In genomic region chr11:44268807-44269080, GRCh38 we compare ENCODE assay signal across 20 cellular contexts. TPM values are rescaled to one million over a fixed set of nuclear protein-coding genes. Genes with fewer than 3 reads are reported as not detected.
A peak's percentile ranks its signal among the peaks of the same experiment; 100 is the strongest.
DNase-seq lines count a peak whose midpoint lies in the region; ATAC-seq and TF ChIP-seq lines count a peak whose summit lies in the region.
"Had no signal": no experiment of that assay in that cellular context is flagged by ENCODE, and none has a peak within 500 bp of the region (broad histone marks: within the 10 kb centered on the region; RNA-seq: fewer than 3 reads in every experiment).

No MANE protein-coding gene starts in this region.

- H3K4me1 ChIP-seq in SJSA1 (replicated peaks) (peaks cover 45% of the 10 kb centered on the region), neuronal stem cell (ENCODE audit: control insufficient read depth in 2 of 2, insufficient read depth in 1 of 2, low read depth in 1 of 2, low read length in 2 of 2) (peaks cover 9 to 14% of the 10 kb centered on the region in 2 donors), upper lobe of right lung (no peaks in the 10 kb centered on the region)
- H3K4me1 ChIP-seq: A549 had no signal

- no peaks in the 10 kb centered on the region for H3K36me3 Mint-ChIP-seq in natural killer cell treated with Interleukin-12 subunit alpha and Interleukin-12 subunit beta and Interleukin-15 and Interleukin-18, amount 100 ng/mL, for 72 hours
- H3K36me3 Mint-ChIP-seq in natural killer cell = no peaks in the 10 kb centered on the region
- H3K36me3 Mint-ChIP-seq in activated CD4-positive, alpha-beta T cell treated with anti-CD3 and anti-CD28 coated beads, Interleukin-2, amount 10 ng/mL, durations not matched to agents 24 days and 14 days (ENCODE audit: low read depth) = no peaks in the 10 kb centered on the region
- H3K36me3 Mint-ChIP-seq: CD4-positive, alpha-beta memory T cell had no signal

- no peak for ATAC-seq in natural killer cell treated with Interleukin-12 subunit alpha and Interleukin-12 subunit beta and Interleukin-15 and Interleukin-18, amount 100 ng/mL, for 72 hours
- ATAC-seq in natural killer cell = no peak
- no peak for ATAC-seq in upper lobe of right lung
- ATAC-seq in GM18505 (IDR thresholded peaks at IDR 0.05; ENCODE audit: unreplicated experiment) = no peak
- ATAC-seq: A549 had no signal

- H2BK12ac ChIP-seq in neuronal stem cell (ENCODE audit: low read length) = peak overlapping the region; percentile 60

- H3K27me3 ChIP-seq in SJSA1 (replicated peaks) (no peaks in the 10 kb centered on the region), neuronal stem cell (ENCODE audit: control insufficient read depth in 3 of 3, insufficient read depth in 3 of 3, low read depth in 1 of 3, low read length in 3 of 3) (peaks cover 0 to 5% (median 0%) of the 10 kb centered on the region in 3 experiments), upper lobe of right lung (no peaks in the 10 kb centered on the region)

- intact Hi-C loops in natural killer cell (cut with micrococcal nuclease) (no loop called here), upper lobe of right lung (cut with DNase I) (no loop called here)
- intact Hi-C loops in activated CD4-positive, alpha-beta T cell treated with anti-CD3 and anti-CD28 coated beads, Interleukin-2, amount 10 ng/mL, durations not matched to agents 24 days and 14 days (cut with micrococcal nuclease) = no loop called here

- no peaks in the 10 kb centered on the region for H3K9me3 Mint-ChIP-seq in natural killer cell treated with Interleukin-12 subunit alpha and Interleukin-12 subunit beta and Interleukin-15 and Interleukin-18, amount 100 ng/mL, for 72 hours
- H3K9me3 Mint-ChIP-seq in natural killer cell = no peaks in the 10 kb centered on the region
- H3K9me3 Mint-ChIP-seq in activated CD4-positive, alpha-beta T cell treated with anti-CD3 and anti-CD28 coated beads, Interleukin-2, amount 10 ng/mL, durations not matched to agents 24 days and 14 days = no peaks in the 10 kb centered on the region
- H3K9me3 Mint-ChIP-seq: CD4-positive, alpha-beta memory T cell had no signal

- H2AFZ ChIP-seq in neuronal stem cell (ENCODE audit: low read length) = no peak overlapping the region
- H2AFZ ChIP-seq: GM23248 had no signal

- H3K36me3 ChIP-seq in SJSA1 (peaks cover 88% of the 10 kb centered on the region), neuronal stem cell (replicated peaks in 1 of 2; ENCODE audit: control insufficient read depth in 2 of 2, insufficient read depth in 2 of 2, low read length in 2 of 2) (no peaks in the 10 kb centered on the region), upper lobe of right lung (no peaks in the 10 kb centered on the region)

- no peaks in the 10 kb centered on the region for H3K4me1 Mint-ChIP-seq in natural killer cell treated with Interleukin-12 subunit alpha and Interleukin-12 subunit beta and Interleukin-15 and Interleukin-18, amount 100 ng/mL, for 72 hours (ENCODE audit: low read depth in 2 of 2)
- peaks cover 0 to 5% of the 10 kb centered on the region in 2 donors for H3K4me1 Mint-ChIP-seq in natural killer cell
- peaks cover 3% of the 10 kb centered on the region for H3K4me1 Mint-ChIP-seq in activated CD4-positive, alpha-beta T cell treated with anti-CD3 and anti-CD28 coated beads, Interleukin-2, amount 10 ng/mL, durations not matched to agents 24 days and 14 days
- H3K4me1 Mint-ChIP-seq: CD4-positive, alpha-beta memory T cell had no signal

- no CpG with 5 or more reads among the region's 3 CpGs for WGBS in neuronal stem cell (ENCODE audit: extremely low coverage in 2 of 2, insufficient read length in 2 of 2, insufficient replicate concordance in 1 of 2), 2 donors

- no peak overlapping the region for H2BK15ac ChIP-seq in neuronal stem cell (ENCODE audit: low read length)

- H3K9ac ChIP-seq in neuronal stem cell (ENCODE audit: low read depth, low read length, poor library complexity) = peak overlapping the region; percentile 71
- H3K9ac ChIP-seq: GM23248 had no signal

- H3K4ac ChIP-seq in neuronal stem cell (ENCODE audit: low read length) = no peak overlapping the region

- no peak overlapping the region for H3K4me3 ChIP-seq in SJSA1
- no peak overlapping the region for H3K4me3 ChIP-seq in neuronal stem cell (ENCODE audit: low read length in 2 of 2)
- H3K4me3 ChIP-seq in upper lobe of right lung = no peak overlapping the region
- H3K4me3 ChIP-seq: A549, GM23248 had no signal

- H2BK5ac ChIP-seq in neuronal stem cell (ENCODE audit: low read length) = no peak overlapping the region

- no peaks in the 10 kb centered on the region for H3K79me1 ChIP-seq in neuronal stem cell (ENCODE audit: low read depth, low read length)

- no peak overlapping the region for H4K8ac ChIP-seq in neuronal stem cell (ENCODE audit: low read depth, low read length)

- no peak overlapping the region for H3K4me2 ChIP-seq in neuronal stem cell (ENCODE audit: insufficient read depth, low read length, poor library complexity, severe bottlenecking)
- H3K4me2 ChIP-seq: A549 had no signal

- peak overlapping the region; percentile 53 for H2AK5ac ChIP-seq in neuronal stem cell (ENCODE audit: low read depth, low read length)

- no peak overlapping the region for H3K4me3 Mint-ChIP-seq in natural killer cell treated with Interleukin-12 subunit alpha and Interleukin-12 subunit beta and Interleukin-15 and Interleukin-18, amount 100 ng/mL, for 72 hours
- no peak overlapping the region for H3K4me3 Mint-ChIP-seq in natural killer cell
- no peak overlapping the region for H3K4me3 Mint-ChIP-seq in activated CD4-positive, alpha-beta T cell treated with anti-CD3 and anti-CD28 coated beads, Interleukin-2, amount 10 ng/mL, durations not matched to agents 24 days and 14 days
- H3K4me3 Mint-ChIP-seq: CD4-positive, alpha-beta memory T cell had no signal

- no peak overlapping the region for H2BK120ac ChIP-seq in neuronal stem cell (ENCODE audit: low read depth, low read length)

- no peak overlapping the region for H3K27ac Mint-ChIP-seq in natural killer cell treated with Interleukin-12 subunit alpha and Interleukin-12 subunit beta and Interleukin-15 and Interleukin-18, amount 100 ng/mL, for 72 hours
- H3K27ac Mint-ChIP-seq in natural killer cell = no peak overlapping the region
- no peak overlapping the region for H3K27ac Mint-ChIP-seq in activated CD4-positive, alpha-beta T cell treated with anti-CD3 and anti-CD28 coated beads, Interleukin-2, amount 10 ng/mL, durations not matched to agents 24 days and 14 days
- H3K27ac Mint-ChIP-seq: CD4-positive, alpha-beta memory T cell had no signal

- H3K27me3 Mint-ChIP-seq in natural killer cell treated with Interleukin-12 subunit alpha and Interleukin-12 subunit beta and Interleukin-15 and Interleukin-18, amount 100 ng/mL, for 72 hours = peaks cover 0 to 2% of the 10 kb centered on the region in 2 donors
- H3K27me3 Mint-ChIP-seq in natural killer cell (ENCODE audit: low read depth in 2 of 2) = peaks cover 0 to 3% of the 10 kb centered on the region in 2 donors
- peaks cover 3% of the 10 kb centered on the region for H3K27me3 Mint-ChIP-seq in activated CD4-positive, alpha-beta T cell treated with anti-CD3 and anti-CD28 coated beads, Interleukin-2, amount 10 ng/mL, durations not matched to agents 24 days and 14 days

- no peak overlapping the region for H3K23ac ChIP-seq in neuronal stem cell (ENCODE audit: low read depth, low read length, poor library complexity)

- H3K9me3 ChIP-seq in SJSA1 (replicated peaks) = no peaks in the 10 kb centered on the region
- H3K9me3 ChIP-seq in neuronal stem cell (replicated peaks in 1 of 2; ENCODE audit: control insufficient read depth in 2 of 2, insufficient read depth in 1 of 2, low read depth in 1 of 2, low read length in 2 of 2) = no peaks in the 10 kb centered on the region
- H3K9me3 ChIP-seq in upper lobe of right lung = no peaks in the 10 kb centered on the region
- H3K9me3 ChIP-seq: A549 had no signal

- TF ChIP-seq CTCF in natural killer cell (IDR thresholded peaks at IDR 0.05) (no peak), upper lobe of right lung (IDR thresholded peaks at IDR 0.05) (no peak)

- peak overlapping the region; percentile 84; the same call in 1 of the 2 replicates for H3K27ac ChIP-seq in SJSA1
- no peak overlapping the region for H3K27ac ChIP-seq in neuronal stem cell (replicated peaks; ENCODE audit: low read length)
- H3K27ac ChIP-seq in upper lobe of right lung = no peak overlapping the region
- H3K27ac ChIP-seq: A549, GM23248 had no signal

- DNase-seq in natural killer cell treated with Interleukin-12 subunit alpha and Interleukin-12 subunit beta and Interleukin-15 and Interleukin-18, amount 100 ng/mL, for 72 hours (ENCODE audit: low spot score) = peak; percentile 1
- DNase-seq in natural killer cell = no peak
- DNase-seq in SJSA1 (ENCODE audit: low read depth in 1 of 2, low spot score in 2 of 2) = no peak
- DNase-seq in neuronal stem cell (ENCODE audit: low spot score) = no peak
- DNase-seq in upper lobe of right lung = peak; percentile 34
- no peak for DNase-seq in NCI-H82 treated with DMSO at 0.1 percent for 48 hours (lab: John Stamatoyannopoulos, UW; ENCODE audit: unreplicated experiment)
- DNase-seq in activated CD4-positive, alpha-beta T cell treated with anti-CD3 and anti-CD28 coated beads, Interleukin-2, amount 10 ng/mL, durations not matched to agents 24 days and 14 days = no peak
- DNase-seq: C1 segment of cervical spinal cord; Calu3; CD4-positive, alpha-beta memory T cell; COR-L47; DMS53; DMS79 treated with DMSO at 0.1 percent for 48 hours; GF-D8; GM23248; HCEC 1CT had no signal

- no peak overlapping the region for H3K18ac ChIP-seq in neuronal stem cell (ENCODE audit: low read length)

- TF ChIP-seq POLR2A in GM18505 (IDR thresholded peaks at IDR 0.05; ENCODE audit: borderline replicate concordance, extremely low read depth, insufficient read depth, insufficient read length) = no peak

- H4K91ac ChIP-seq in neuronal stem cell (ENCODE audit: low read depth, low read length, poor library complexity) = no peak overlapping the region

- H3K14ac ChIP-seq in neuronal stem cell (ENCODE audit: low read length) = no peak overlapping the region

RNA-seq across cellular contexts. Expression of gene ALX4, which starts 41.2 kb away (rescaled TPM):
- total RNA-seq in natural killer cell treated with Interleukin-12 subunit alpha and Interleukin-12 subunit beta and Interleukin-15 and Interleukin-18, amount 100 ng/mL, for 72 hours = not detected
- not detected for total RNA-seq in natural killer cell
- 30.3 and 41.6 TPM in 2 replicates for total RNA-seq in SJSA1 (2014; rRNA removed; shearing (Covaris generic))
- not detected for polyA plus RNA-seq in neuronal stem cell (2013, experiment 1 of 2)
- 0.01 TPM for polyA plus RNA-seq in neuronal stem cell (2013, experiment 2 of 2)
- total RNA-seq in upper lobe of right lung = not detected
- not detected in 2 replicates for total RNA-seq in activated CD4-positive, alpha-beta T cell treated with anti-CD3 and anti-CD28 coated beads, Interleukin-2, amount 10 ng/mL, durations not matched to agents 24 days and 14 days
- total RNA-seq: Calu3; CD4-positive, alpha-beta memory T cell; GM23248; H1; H7 had no signal
- polyA plus RNA-seq: CD4-positive, alpha-beta memory T cell; GM23248; H1 had no signal

Comparison
In these comparisons a context has a peak if more than half of its experiments do, and no peak if none do; other contexts are left out.
1. DNase-seq: peak in natural killer cell treated with Interleukin-12 subunit alpha and Interleukin-12 subunit beta and Interleukin-15 and Interleukin-18, amount 100 ng/mL, for 72 hours (single experiment) and upper lobe of right lung (single experiment); none in natural killer cell (single experiment), SJSA1 (0 of 2), neuronal stem cell (single experiment), NCI-H82 treated with DMSO at 0.1 percent for 48 hours (single experiment) and activated CD4-positive, alpha-beta T cell treated with anti-CD3 and anti-CD28 coated beads, Interleukin-2, amount 10 ng/mL, durations not matched to agents 24 days and 14 days (single experiment).
2. RNA of gene ALX4, which starts 41.2 kb away (total RNA-seq): 30.3 to 41.6 TPM in SJSA1; not detected in natural killer cell treated with Interleukin-12 subunit alpha and Interleukin-12 subunit beta and Interleukin-15 and Interleukin-18, amount 100 ng/mL, for 72 hours, not detected in natural killer cell, not detected in upper lobe of right lung (single experiment) and not detected in activated CD4-positive, alpha-beta T cell treated with anti-CD3 and anti-CD28 coated beads, Interleukin-2, amount 10 ng/mL, durations not matched to agents 24 days and 14 days; every median in the first group is over 10 times any median in the second.